In the genomic region with DNA sequence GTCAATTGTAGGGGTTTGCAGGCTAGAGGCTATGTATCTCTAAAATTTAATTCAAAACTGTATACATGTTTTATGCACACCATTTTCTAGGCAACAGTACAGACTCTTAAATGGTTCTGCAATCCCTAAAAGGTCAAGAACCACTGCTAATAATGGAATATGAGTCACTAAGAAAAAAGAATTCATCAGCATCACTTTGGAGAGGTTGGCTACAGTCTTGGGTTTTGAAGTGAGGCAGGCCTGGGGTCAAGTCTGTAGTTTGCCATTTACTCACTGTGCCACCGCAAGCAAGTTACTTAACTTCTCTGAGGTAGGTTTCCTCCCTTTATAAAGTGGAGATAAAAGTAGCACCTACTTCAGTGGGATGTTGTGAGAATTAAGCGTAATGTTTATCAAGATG, we compare ENCODE assay signal across 17 cellular contexts. TPM values are rescaled to one million over a fixed set of nuclear protein-coding genes. Genes with fewer than 3 reads are reported as not detected.
DNase-seq lines count a peak whose midpoint lies in the region; ATAC-seq and TF ChIP-seq lines count a peak whose summit lies in the region.
"Had no signal": no experiment of that assay in that cellular context is flagged by ENCODE, and none has a peak within 500 bp of the region (broad histone marks: within the 10 kb centered on the region; RNA-seq: fewer than 3 reads in every experiment).

No MANE protein-coding gene starts in this region.

- DNase-seq in heart right ventricle (no peak), left ventricle myocardium inferior (no peak), fibroblast of mammary gland (ENCODE audit: low read depth) (peak; percentile 47), omental fat pad (ENCODE audit: low spot score) (no peak), uterus (no peak), kidney glomerular epithelial cell (lab: John Stamatoyannopoulos, UW) (no peak), mesenteric fat pad (ENCODE audit: low spot score) (no peak)
- DNase-seq: Calu3; CD4-positive, alpha-beta memory T cell; DMS53; NCI-H187; NCI-H69 had no signal

- no peak for TF ChIP-seq POLR2A in uterus (IDR thresholded peaks at IDR 0.05)

- intact Hi-C loops in heart right ventricle (cut with DNase I) (no loop called here), left ventricle myocardium inferior (cut with micrococcal nuclease) (no loop called here), uterus (cut with DNase I; ENCODE audit: low total_unique reads) (no loop called here)

- peaks cover 0 to 13% (median 0%) of the 10 kb centered on the region in 11 donors for H3K9me3 ChIP-seq in heart right ventricle
- H3K9me3 ChIP-seq in left ventricle myocardium inferior (replicated peaks): peaks cover 13% of the 10 kb centered on the region
- H3K9me3 ChIP-seq in uterus: no peaks in the 10 kb centered on the region
- H3K9me3 ChIP-seq: HAP-1 had no signal

- ATAC-seq in heart right ventricle (peak in 6 of 8 donors; percentile 29 to 87 (median 49)), omental fat pad (ENCODE audit: low FRiP score) (peak; percentile 71), HG02938 (IDR thresholded peaks at IDR 0.05; ENCODE audit: unreplicated experiment) (no peak)

- H3K27ac ChIP-seq in heart right ventricle: no peak overlapping the region
- no peak overlapping the region for H3K27ac ChIP-seq in left ventricle myocardium inferior (replicated peaks)
- H3K27ac ChIP-seq in uterus: no peak overlapping the region
- H3K27ac ChIP-seq: HL-60 had no signal

- H3K36me3 ChIP-seq in heart right ventricle (no peaks in the 10 kb centered on the region), left ventricle myocardium inferior (no peaks in the 10 kb centered on the region), uterus (no peaks in the 10 kb centered on the region)
- H3K36me3 ChIP-seq: HAP-1 had no signal

- H3K27me3 ChIP-seq in heart right ventricle (no peaks in the 10 kb centered on the region), left ventricle myocardium inferior (ENCODE audit: low read depth) (no peaks in the 10 kb centered on the region), uterus (no peaks in the 10 kb centered on the region)

- 91 to 94% methylated on average over 2 of the region's 2 CpGs for WGBS in heart right ventricle, 2 donors

- no peak overlapping the region for H3K4me3 ChIP-seq in heart right ventricle
- no peak overlapping the region for H3K4me3 ChIP-seq in left ventricle myocardium inferior
- H3K4me3 ChIP-seq in fibroblast of mammary gland (ENCODE audit: control insufficient read depth, low read depth, low read length): no peak overlapping the region
- H3K4me3 ChIP-seq in uterus: no peak overlapping the region
- H3K4me3 ChIP-seq: HAP-1 had no signal

- no peak for TF ChIP-seq CTCF in heart right ventricle (IDR thresholded peaks at IDR 0.05)
- TF ChIP-seq CTCF in left ventricle myocardium inferior (IDR thresholded peaks at IDR 0.05; ENCODE audit: borderline replicate concordance): no peak
- no peak for TF ChIP-seq CTCF in fibroblast of mammary gland (conservative IDR thresholded peaks at IDR 0.05; ENCODE audit: control insufficient read depth, insufficient read depth, low read depth, low read length)
- no peak for TF ChIP-seq CTCF in omental fat pad (IDR thresholded peaks at IDR 0.05)
- no peak for TF ChIP-seq CTCF in uterus (IDR thresholded peaks at IDR 0.05)

- H3K4me1 ChIP-seq in heart right ventricle (peaks cover 0 to 22% (median 9%) of the 10 kb centered on the region in 9 donors), left ventricle myocardium inferior (peaks cover 30% of the 10 kb centered on the region), uterus (peaks cover 0 to 4% of the 10 kb centered on the region in 2 donors)
- H3K4me1 ChIP-seq: HAP-1 had no signal

RNA-seq across cellular contexts. Expression of gene THRB, which starts 33.7 kb away (rescaled TPM):
- 10 to 100 TPM; 14.4 to 32.8 (median 26.4) TPM for total RNA-seq in heart right ventricle
- polyA plus RNA-seq in heart right ventricle: 1 to 10 TPM; 3.8 to 5.2 TPM
- 32.8 TPM for total RNA-seq in left ventricle myocardium inferior
- total RNA-seq in omental fat pad: 10 to 100 TPM; 18.6 to 28.0 (median 23.9) TPM
- total RNA-seq in uterus: 10 to 100 TPM in 2 of 4 donors, 1 to 10 TPM in 2; 4.6 to 38.2 (median 17.3) TPM
- total RNA-seq in mesenteric fat pad: 27.5 TPM
- total RNA-seq: A172; CD4-positive, alpha-beta memory T cell; OCI-LY7 had no signal
